19 cellular contexts compared by ENCODE assay signal in genomic region chr3:196164576-196164975, GRCh38. TPM values are rescaled to one million over a fixed set of nuclear protein-coding genes. Genes with fewer than 3 reads are reported as not detected.
"Had no signal": no experiment of that assay in that cellular context is flagged by ENCODE, and none has a peak within 500 bp of the region (broad histone marks: within the 10 kb centered on the region; RNA-seq: fewer than 3 reads in every experiment).

No MANE protein-coding gene starts in this region.

- H3K4me3 ChIP-seq: skin epidermis, tibial artery had no signal

- DNase-seq: activated CD4-positive, alpha-beta T cell treated with anti-CD3 and anti-CD28 coated beads, Interleukin-2, amount 50 U/mL, for 4 hours; activated effector memory CD4-positive, alpha-beta T cell treated with anti-CD3 and anti-CD28 coated beads, Interleukin-2, amount 50 U/mL, for 16 hours; activated T-cell treated with anti-CD3 and anti-CD28 coated beads, Interleukin-2, amount 50 U/mL, for 72 hours; foreskin keratinocyte; kidney; mesendoderm; stimulated activated naive CD8-positive, alpha-beta T cell treated with anti-CD3 and anti-CD28 coated beads, Interleukin-15, Interleukin-2, amounts not matched to agents 100 U/mL and 50 U/mL, for 24 hours; SW 1271; T-helper 2 cell; tibial artery had no signal

- H3K36me3 Mint-ChIP-seq: activated naive CD4-positive, alpha-beta T cell treated with anti-CD3 and anti-CD28 coated beads, Interleukin-2, amount 50 U/mL, for 24 hours; natural killer cell treated with Interleukin-12 subunit alpha and Interleukin-12 subunit beta and Interleukin-15 and Interleukin-18, amount 100 ng/mL, for 72 hours had no signal

- ATAC-seq: activated T-cell treated with anti-CD3 and anti-CD28 coated beads, Interleukin-2, amount 50 U/mL, for 72 hours; foreskin keratinocyte; natural killer cell treated with Interleukin-12 subunit alpha and Interleukin-12 subunit beta and Interleukin-15 and Interleukin-18, amount 100 ng/mL, for 72 hours; stimulated activated naive CD8-positive, alpha-beta T cell treated with anti-CD3 and anti-CD28 coated beads, Interleukin-15, Interleukin-2, amounts not matched to agents 100 U/mL and 50 U/mL, for 24 hours had no signal

- H3K9me3 ChIP-seq: left lung, tibial artery had no signal

- FAIRE-seq: kidney had no signal

- H3K27ac Mint-ChIP-seq: activated naive CD4-positive, alpha-beta T cell treated with anti-CD3 and anti-CD28 coated beads, Interleukin-2, amount 50 U/mL, for 24 hours; activated T-cell treated with anti-CD3 and anti-CD28 coated beads, Interleukin-2, amount 50 U/mL, for 72 hours; natural killer cell treated with Interleukin-12 subunit alpha and Interleukin-12 subunit beta and Interleukin-15 and Interleukin-18, amount 100 ng/mL, for 72 hours had no signal

- H3K36me3 ChIP-seq: left lung, tibial artery had no signal

- H3K4me3 Mint-ChIP-seq: activated naive CD4-positive, alpha-beta T cell treated with anti-CD3 and anti-CD28 coated beads, Interleukin-2, amount 50 U/mL, for 24 hours; activated T-cell treated with anti-CD3 and anti-CD28 coated beads, Interleukin-2, amount 50 U/mL, for 72 hours; natural killer cell treated with Interleukin-12 subunit alpha and Interleukin-12 subunit beta and Interleukin-15 and Interleukin-18, amount 100 ng/mL, for 72 hours had no signal

- H3K27me3 ChIP-seq: foreskin keratinocyte, left lung, tibial artery had no signal

- H3K4me1 ChIP-seq: foreskin keratinocyte, tibial artery had no signal

- H3K9me3 Mint-ChIP-seq: activated naive CD4-positive, alpha-beta T cell treated with anti-CD3 and anti-CD28 coated beads, Interleukin-2, amount 50 U/mL, for 24 hours; activated T-cell treated with anti-CD3 and anti-CD28 coated beads, Interleukin-2, amount 50 U/mL, for 72 hours; natural killer cell treated with Interleukin-12 subunit alpha and Interleukin-12 subunit beta and Interleukin-15 and Interleukin-18, amount 100 ng/mL, for 72 hours had no signal

- H3K27ac ChIP-seq: epithelial cell of prostate, foreskin keratinocyte, tibial artery had no signal

- H3K27me3 Mint-ChIP-seq: activated naive CD4-positive, alpha-beta T cell treated with anti-CD3 and anti-CD28 coated beads, Interleukin-2, amount 50 U/mL, for 24 hours; natural killer cell treated with Interleukin-12 subunit alpha and Interleukin-12 subunit beta and Interleukin-15 and Interleukin-18, amount 100 ng/mL, for 72 hours had no signal

RNA-seq across cellular contexts. Expression of gene ZDHHC19, which starts 46.6 kb away (rescaled TPM):
- total RNA-seq: activated CD8-positive, alpha-beta memory T cell treated with anti-CD3 and anti-CD28 coated beads for 36 hours; activated T-cell treated with anti-CD3 and anti-CD28 coated beads, Interleukin-2, amount 50 U/mL, for 72 hours; dermis microvascular lymphatic vessel endothelial cell; fibroblast of lung; foreskin keratinocyte; renal cortical epithelial cell had no signal
- polyA plus RNA-seq: fibroblast of lung, foreskin keratinocyte had no signal

RNA-seq across cellular contexts. Expression of gene SLC51A, which starts 51.8 kb away (rescaled TPM):
- total RNA-seq: activated CD8-positive, alpha-beta memory T cell treated with anti-CD3 and anti-CD28 coated beads for 36 hours; activated T-cell treated with anti-CD3 and anti-CD28 coated beads, Interleukin-2, amount 50 U/mL, for 72 hours; dermis microvascular lymphatic vessel endothelial cell; fibroblast of lung; foreskin keratinocyte; natural killer cell treated with Interleukin-12 subunit alpha and Interleukin-12 subunit beta and Interleukin-15 and Interleukin-18, amount 100 ng/mL, for 72 hours; renal cortical epithelial cell had no signal
- polyA plus RNA-seq: fibroblast of lung, foreskin keratinocyte had no signal
